Comparison of ENCODE assay signal across 1 cellular context in the genomic region with DNA sequence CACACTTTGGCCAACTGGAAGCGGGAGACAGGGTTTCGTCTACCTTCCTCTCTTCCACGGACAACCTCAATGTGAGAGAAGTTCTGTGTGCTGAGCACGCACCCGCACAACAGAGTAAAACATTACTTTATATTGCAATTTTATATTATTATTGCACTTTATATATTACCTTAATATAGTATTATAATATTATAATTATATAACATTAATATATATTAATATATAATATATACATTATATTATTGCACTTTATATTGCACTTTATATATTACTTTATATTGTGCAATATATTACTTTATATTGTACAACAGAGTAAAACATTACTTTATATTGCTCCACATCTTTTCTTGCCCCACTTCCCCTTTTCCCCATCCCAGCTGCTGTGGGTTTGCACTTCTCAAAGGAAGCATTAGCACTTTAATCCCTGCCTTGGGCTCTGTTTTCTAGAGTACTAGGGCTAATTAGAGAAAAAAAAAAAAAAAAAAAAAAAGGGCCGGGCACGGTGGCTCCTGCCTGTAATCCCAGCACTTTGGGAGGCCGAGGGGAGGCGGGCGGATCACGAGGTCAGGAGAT.
TF ChIP-seq lines count a peak whose summit lies in the region.

No MANE protein-coding gene starts in this region.

TF ChIP-seq in WTC11, 78 proteins besides CTCF, POLR2A, EP300 and RAD21:
- TF ChIP-seq, protein P1, sequence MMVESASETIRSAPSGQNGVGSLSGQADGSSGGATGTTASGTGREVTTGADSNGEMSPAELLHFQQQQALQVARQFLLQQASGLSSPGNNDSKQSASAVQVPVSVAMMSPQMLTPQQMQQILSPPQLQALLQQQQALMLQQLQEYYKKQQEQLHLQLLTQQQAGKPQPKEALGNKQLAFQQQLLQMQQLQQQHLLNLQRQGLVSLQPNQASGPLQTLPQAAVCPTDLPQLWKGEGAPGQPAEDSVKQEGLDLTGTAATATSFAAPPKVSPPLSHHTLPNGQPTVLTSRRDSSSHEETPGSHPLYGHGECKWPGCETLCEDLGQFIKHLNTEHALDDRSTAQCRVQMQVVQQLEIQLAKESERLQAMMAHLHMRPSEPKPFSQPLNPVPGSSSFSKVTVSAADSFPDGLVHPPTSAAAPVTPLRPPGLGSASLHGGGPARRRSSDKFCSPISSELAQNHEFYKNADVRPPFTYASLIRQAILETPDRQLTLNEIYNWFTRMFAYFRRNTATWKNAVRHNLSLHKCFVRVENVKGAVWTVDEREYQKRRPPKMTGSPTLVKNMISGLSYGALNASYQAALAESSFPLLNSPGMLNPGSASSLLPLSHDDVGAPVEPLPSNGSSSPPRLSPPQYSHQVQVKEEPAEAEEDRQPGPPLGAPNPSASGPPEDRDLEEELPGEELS (CRISPR knock-in tag; IDR thresholded peaks at IDR 0.05) = no peak
- TF ChIP-seq HMGA2 (CRISPR knock-in tag; IDR thresholded peaks at IDR 0.05) (peak; percentile 96), ELF4 (CRISPR knock-in tag; IDR thresholded peaks at IDR 0.05; ENCODE audit: low read depth) (no peak)
